Comparison of ENCODE assay signal across 1 cellular context in genomic region chr11:134761926-134762247, GRCh38.
TF ChIP-seq lines count a peak whose summit lies in the region.

No MANE protein-coding gene starts in this region.

TF ChIP-seq in H1, 55 proteins besides CTCF, POLR2A, EP300 and RAD21:
- no peak for TF ChIP-seq CHD1 (IDR thresholded peaks at IDR 0.05; ENCODE audit: low read depth, low read length)
- no peak for TF ChIP-seq CHD2 (IDR thresholded peaks at IDR 0.05; ENCODE audit: low read length)
- no peak for TF ChIP-seq SIRT6 (IDR thresholded peaks at IDR 0.05; ENCODE audit: low read length)
- no peak for TF ChIP-seq JUND (IDR thresholded peaks at IDR 0.05; ENCODE audit: low read length)
- no peak for TF ChIP-seq SP4 (IDR thresholded peaks at IDR 0.05; ENCODE audit: low read length)
- TF ChIP-seq TAF7 (optimal IDR thresholded peaks at IDR 0.05; ENCODE audit: borderline replicate concordance, low read depth, low read length): no peak
- TF ChIP-seq TAF1 (IDR thresholded peaks at IDR 0.05; ENCODE audit: low read depth, low read length): no peak
- no peak for TF ChIP-seq CHD7 (IDR thresholded peaks at IDR 0.05; ENCODE audit: insufficient replicate concordance, low read length)
- no peak for TF ChIP-seq RFX5 (IDR thresholded peaks at IDR 0.05; ENCODE audit: borderline replicate concordance, low read depth, low read length)
- no peak for TF ChIP-seq TBP (IDR thresholded peaks at IDR 0.05; ENCODE audit: low read depth, low read length)
- no peak for TF ChIP-seq BACH1 (IDR thresholded peaks at IDR 0.05; ENCODE audit: low read length)
- TF ChIP-seq FOSL1 (IDR thresholded peaks at IDR 0.05; ENCODE audit: insufficient read depth, low read depth, low read length): no peak
- no peak for TF ChIP-seq JUN (IDR thresholded peaks at IDR 0.05; ENCODE audit: low read depth, low read length)
- TF ChIP-seq CREB1 (IDR thresholded peaks at IDR 0.05): no peak
- TF ChIP-seq TCF12 (IDR thresholded peaks at IDR 0.05; ENCODE audit: low read depth, low read length): no peak
- no peak for TF ChIP-seq SP1 (IDR thresholded peaks at IDR 0.05; ENCODE audit: low read depth, low read length)
- TF ChIP-seq ATF2 (IDR thresholded peaks at IDR 0.05; ENCODE audit: low read length): no peak
- no peak for TF ChIP-seq EGR1 (IDR thresholded peaks at IDR 0.05; ENCODE audit: borderline replicate concordance, low read depth, low read length)
